8 cellular contexts compared by ENCODE assay signal in genomic region chr19:50728084-50728737, GRCh38. TPM values are rescaled to one million over a fixed set of nuclear protein-coding genes. Genes with fewer than 3 reads are reported as not detected.
DNase-seq lines count a peak whose midpoint lies in the region; ATAC-seq, FAIRE-seq and TF ChIP-seq lines count a peak whose summit lies in the region.
"Had no signal": no experiment of that assay in that cellular context is flagged by ENCODE, and none has a peak within 500 bp of the region (broad histone marks: within the 10 kb centered on the region; RNA-seq: fewer than 3 reads in every experiment).

No MANE protein-coding gene starts in this region.

- no peak overlapping the region for H3K9ac ChIP-seq in endothelial cell of umbilical vein (replicated peaks; ENCODE audit: extremely low read depth, insufficient read depth, low read length)

- H3K79me2 ChIP-seq in endothelial cell of umbilical vein (ENCODE audit: control insufficient read depth, insufficient read depth, low read length), result no peaks in the 10 kb centered on the region

- peak; percentile 77 for FAIRE-seq in endothelial cell of umbilical vein (lab: Jason Lieb, UNC)

- BruUV-seq in endothelial cell of umbilical vein (replicated peaks; lab: Mats Ljungman, UMichigan), result no TSS peak

- peak overlapping the region; percentile 16 for H3K4me2 ChIP-seq in endothelial cell of umbilical vein (ENCODE audit: insufficient read depth, low read length)

- no peaks in the 10 kb centered on the region for H3K9me3 Mint-ChIP-seq in nephron

- H3K4me1 ChIP-seq in endothelial cell of umbilical vein (ENCODE audit: control insufficient read depth, extremely low read depth, insufficient read depth, low read length), result peaks cover 15% of the 10 kb centered on the region
- H3K4me1 ChIP-seq in SJCRH30, result peaks cover 13% of the 10 kb centered on the region

- peak overlapping the region; percentile 55 to 90 (median 89) for H3K4me3 Mint-ChIP-seq in nephron

- intact Hi-C loops in endothelial cell of umbilical vein (cut with micrococcal nuclease), result loop anchor here (5.0 kb wide), 1 partner anchor 379 kb away; the partner anchor contains the start of gene CTU1

- H3K9me1 ChIP-seq in endothelial cell of umbilical vein (replicated peaks; ENCODE audit: control insufficient read depth, extremely low read depth, insufficient read depth, low read length), result no peaks in the 10 kb centered on the region

- H3K36me3 ChIP-seq in endothelial cell of umbilical vein (ENCODE audit: control insufficient read depth in 2 of 2, extremely low read depth in 1 of 2, insufficient read depth in 2 of 2, low read length in 2 of 2) (no peaks in the 10 kb centered on the region), SJCRH30 (no peaks in the 10 kb centered on the region)
- H3K36me3 ChIP-seq: SJSA1 had no signal

- TF ChIP-seq POLR2A in endothelial cell of umbilical vein (IDR thresholded peaks at IDR 0.05; ENCODE audit: low read depth, low read length), result no peak

- TF ChIP-seq CTCF in endothelial cell of umbilical vein (IDR thresholded peaks at IDR 0.05; ENCODE audit: extremely low read depth in 1 of 2, insufficient read depth in 1 of 2, low read depth in 1 of 2, low read length in 2 of 2) (no peak), nephron (IDR thresholded peaks at IDR 0.05; ENCODE audit: unreplicated experiment in 3 of 3) (no peak)

- POLR2A ChIA-PET in endothelial cell of umbilical vein (lab: Charles Lee), result no interaction called here

- H3K9me3 ChIP-seq in endothelial cell of umbilical vein (replicated peaks; ENCODE audit: control insufficient read depth, insufficient read depth, low read length) (no peaks in the 10 kb centered on the region), SJCRH30 (replicated peaks) (no peaks in the 10 kb centered on the region)

- H3K4me1 Mint-ChIP-seq in nephron, result peaks cover 22% of the 10 kb centered on the region

- H3K27me3 ChIP-seq in endothelial cell of umbilical vein (ENCODE audit: control insufficient read depth in 2 of 2, insufficient read depth in 2 of 2, low read length in 2 of 2) (no peaks in the 10 kb centered on the region), SJCRH30 (no peaks in the 10 kb centered on the region)

- H3K4me3 ChIP-seq in endothelial cell of umbilical vein (replicated peaks in 1 of 3; ENCODE audit: insufficient read depth in 1 of 3, low read depth in 1 of 3, low read length in 3 of 3) (no peak overlapping the region), SJCRH30 (no peak overlapping the region)
- H3K4me3 ChIP-seq: SJSA1 had no signal

- H3K27ac Mint-ChIP-seq in nephron, result peak overlapping the region in 2 of 3 experiments; percentile 40 to 49

- peak overlapping the region; percentile 50 for H2AFZ ChIP-seq in endothelial cell of umbilical vein (ENCODE audit: low read depth, low read length)

- H3K27ac ChIP-seq in endothelial cell of umbilical vein (ENCODE audit: insufficient read depth, low read depth, low read length) (no peak overlapping the region), SJCRH30 (no peak overlapping the region)
- H3K27ac ChIP-seq: SJSA1 had no signal

- H3K27me3 Mint-ChIP-seq in nephron (ENCODE audit: low read depth), result peaks cover 11% of the 10 kb centered on the region

- CTCF ChIA-PET in endothelial cell of umbilical vein (lab: Charles Lee), result interaction anchor here (0.5 to 1.1 kb wide), 6 partner anchors 16 to 322 kb away, joined by 3 to 6 read pairs (median 4); no protein-coding TSS in a partner anchor

- DNase-seq in Kasumi-1 (lab: John Stamatoyannopoulos, UW) (peak; percentile 95 to 97), endothelial cell of umbilical vein (ENCODE audit: low read depth, low spot score) (peak; percentile 86), SJCRH30 (no peak)
- peak; percentile 77 to 80 for DNase-seq in activated CD4-positive, alpha-beta T cell treated with anti-CD3 and anti-CD28 coated beads, Interleukin-2, amount 50 U/mL, for 48 hours
- peak; percentile 94 for DNase-seq in stimulated activated naive CD8-positive, alpha-beta T cell treated with anti-CD3 and anti-CD28 coated beads, Interleukin-15, Interleukin-2, amounts not matched to agents 100 U/mL and 50 U/mL, for 24 hours

- dilution Hi-C loops in endothelial cell of umbilical vein (cut with MboI; ENCODE audit: extremely low pct_ligation_motif_present, low sequenced_read_pairs), result no loop called here

- peak; percentile 77 for ATAC-seq in stimulated activated naive CD8-positive, alpha-beta T cell treated with anti-CD3 and anti-CD28 coated beads, Interleukin-15, Interleukin-2, amounts not matched to agents 100 U/mL and 50 U/mL, for 24 hours
- no peak for ATAC-seq in HG03039 (IDR thresholded peaks at IDR 0.05; ENCODE audit: unreplicated experiment)

- H4K20me1 ChIP-seq in endothelial cell of umbilical vein (replicated peaks; ENCODE audit: control insufficient read depth, extremely low read depth, insufficient read depth, low read length), result no peaks in the 10 kb centered on the region

- H3K36me3 Mint-ChIP-seq in nephron (ENCODE audit: low read depth), result no peaks in the 10 kb centered on the region

TF ChIP-seq in endothelial cell of umbilical vein, 7 proteins besides CTCF, POLR2A, EP300 and RAD21:
- TF ChIP-seq MAX (IDR thresholded peaks at IDR 0.05; ENCODE audit: insufficient read depth, insufficient read length) (peak; percentile 60), MYC (IDR thresholded peaks at IDR 0.05; ENCODE audit: low read depth, low read length) (no peak)

RNA-seq across cellular contexts. Expression of gene CLEC11A, which starts 5.0 kb away (rescaled TPM):
- 10.4 and 13.3 TPM in 2 replicates for total RNA-seq in endothelial cell of umbilical vein
- polyA plus RNA-seq in endothelial cell of umbilical vein, result 30.1 and 37.2 TPM in 2 replicates
- polyA plus RNA-seq in endothelial cell of umbilical vein (2011; cell fraction: cytosol; rRNA removed), result 11.2 and 17.3 TPM in 2 replicates
- polyA plus RNA-seq in endothelial cell of umbilical vein (2011; cell fraction: nucleus; rRNA removed), result 15.5 and 18.9 TPM in 2 replicates
- polyA plus RNA-seq in endothelial cell of umbilical vein (2012), result 26.1 and 56.4 TPM in 2 replicates
- polyA minus RNA-seq in endothelial cell of umbilical vein, result 2.1 and 2.9 TPM in 2 replicates
- polyA minus RNA-seq in endothelial cell of umbilical vein (2011; cell fraction: cytosol; rRNA and poly(A)+ RNA removed), result not detected
- 2.5 and 3.4 TPM in 2 replicates for polyA minus RNA-seq in endothelial cell of umbilical vein (2011; cell fraction: nucleus; rRNA and poly(A)+ RNA removed)
- total RNA-seq in SJCRH30 (2014; rRNA removed; shearing (Covaris generic)), result 2.0 and 3.0 TPM in 2 replicates

RNA-seq across cellular contexts. Expression of gene SHANK1, which starts 8.6 kb away (rescaled TPM):
- total RNA-seq in endothelial cell of umbilical vein, result 1.2 and 1.9 TPM in 2 replicates
- 0.60 and 0.66 TPM in 2 replicates for polyA plus RNA-seq in endothelial cell of umbilical vein
- polyA plus RNA-seq in endothelial cell of umbilical vein (2011; cell fraction: cytosol; rRNA removed), result 0.27 and 0.38 TPM in 2 replicates
- polyA plus RNA-seq in endothelial cell of umbilical vein (2011; cell fraction: nucleus; rRNA removed), result 3.5 and 4.2 TPM in 2 replicates
- polyA plus RNA-seq in endothelial cell of umbilical vein (2012), result 2.0 and 2.5 TPM in 2 replicates
- polyA minus RNA-seq in endothelial cell of umbilical vein, result 0.25 and 4.7 TPM in 2 replicates
- polyA minus RNA-seq in endothelial cell of umbilical vein (2011; cell fraction: cytosol; rRNA and poly(A)+ RNA removed), result not detected
- 1.4 and 1.7 TPM in 2 replicates for polyA minus RNA-seq in endothelial cell of umbilical vein (2011; cell fraction: nucleus; rRNA and poly(A)+ RNA removed)
- not detected in 2 replicates for total RNA-seq in SJCRH30 (2014; rRNA removed; shearing (Covaris generic))
- total RNA-seq: SJSA1 had no signal

RNA-seq across cellular contexts. Expression of gene GPR32, which starts 42.1 kb away (rescaled TPM):
- not detected in 2 replicates for total RNA-seq in endothelial cell of umbilical vein
- not detected in 2 replicates for polyA plus RNA-seq in endothelial cell of umbilical vein
- polyA plus RNA-seq in endothelial cell of umbilical vein (2011; cell fraction: cytosol; rRNA removed), result not detected in 2 replicates
- not detected in 2 replicates for polyA plus RNA-seq in endothelial cell of umbilical vein (2011; cell fraction: nucleus; rRNA removed)
- polyA plus RNA-seq in endothelial cell of umbilical vein (2012), result not detected in 2 replicates
- polyA minus RNA-seq in endothelial cell of umbilical vein, result not detected in 2 replicates
- not detected for polyA minus RNA-seq in endothelial cell of umbilical vein (2011; cell fraction: cytosol; rRNA and poly(A)+ RNA removed)
- polyA minus RNA-seq in endothelial cell of umbilical vein (2011; cell fraction: nucleus; rRNA and poly(A)+ RNA removed), result not detected in 2 replicates
- not detected in 2 replicates for total RNA-seq in SJCRH30 (2014; rRNA removed; shearing (Covaris generic))
- total RNA-seq: SJSA1 had no signal

Comparison
In these comparisons a context has a peak if more than half of its experiments do, and no peak if none do; other contexts are left out.
1. DNase-seq: peak in Kasumi-1 (2 of 2), activated CD4-positive, alpha-beta T cell treated with anti-CD3 and anti-CD28 coated beads, Interleukin-2, amount 50 U/mL, for 48 hours (2 of 2), endothelial cell of umbilical vein (single experiment) and stimulated activated naive CD8-positive, alpha-beta T cell treated with anti-CD3 and anti-CD28 coated beads, Interleukin-15, Interleukin-2, amounts not matched to agents 100 U/mL and 50 U/mL, for 24 hours (single experiment); none in SJCRH30 (0 of 2).